20 cellular contexts compared by ENCODE assay signal in genomic region chr12:117060927-117061300, GRCh38. TPM values are rescaled to one million over a fixed set of nuclear protein-coding genes. Genes with fewer than 3 reads are reported as not detected.
A peak's percentile ranks its signal among the peaks of the same experiment; 100 is the strongest.
DNase-seq lines count a peak whose midpoint lies in the region; ATAC-seq and TF ChIP-seq lines count a peak whose summit lies in the region.
"Had no signal": no experiment of that assay in that cellular context is flagged by ENCODE, and none has a peak within 500 bp of the region (broad histone marks: within the 10 kb centered on the region; RNA-seq: fewer than 3 reads in every experiment).

No MANE protein-coding gene starts in this region.

- H3K4me2 ChIP-seq in PC-9, result peak overlapping the region; percentile 35

- no peak overlapping the region for H3K9ac ChIP-seq in HUES48 (ENCODE audit: low read depth, low read length)

- no peaks in the 10 kb centered on the region for H3K9me3 Mint-ChIP-seq in dendritic cell treated with granulocyte-macrophage colony-stimulating factor and Interleukin-4, amounts not matched to agents 40 ng/mL and 50 ng/mL, for 4 days
- H3K9me3 Mint-ChIP-seq in naive thymus-derived CD4-positive, alpha-beta T cell, result no peaks in the 10 kb centered on the region
- no peaks in the 10 kb centered on the region for H3K9me3 Mint-ChIP-seq in glutamatergic neuron (ENCODE audit: unreplicated experiment)

- CTCF ChIA-PET in PC-9 (lab: Charles Lee), result no interaction called here
- CTCF ChIA-PET in naive thymus-derived CD4-positive, alpha-beta T cell (lab: Charles Lee), result no interaction called here

- no peak for DNase-seq in PC-9
- no peak for DNase-seq in naive thymus-derived CD4-positive, alpha-beta T cell
- DNase-seq in activated CD8-positive, alpha-beta memory T cell treated with anti-CD3 and anti-CD28 coated beads, Interleukin-2, amount 50 U/mL, for 48 hours, result no peak
- DNase-seq in glutamatergic neuron, result no peak
- DNase-seq: activated CD4-positive, alpha-beta T cell treated with anti-CD3 and anti-CD28 coated beads, Interleukin-2, amount 50 U/mL, for 4 hours; activated T-cell treated with anti-CD3 and anti-CD28 coated beads, Interleukin-2, amount 50 U/mL, for 48 hours; AML-193; NCI-H1105 treated with DMSO at 0.1 percent for 48 hours; NCI-H748 treated with DMSO at 0.1 percent for 48 hours; stimulated activated CD4-positive, alpha-beta T cell treated with anti-CD3 and anti-CD28 coated beads, Interleukin-4, amount 100 ng/mL, for 4 hours; testis had no signal

- no peaks in the 10 kb centered on the region for H3F3A ChIP-seq in PC-9 (ENCODE audit: insufficient read depth, low read depth)

- H3K79me2 ChIP-seq in PC-9 (ENCODE audit: low read depth), result no peaks in the 10 kb centered on the region

- intact Hi-C loops in PC-9 (cut with micrococcal nuclease; ENCODE audit: unreplicated experiment), result no loop called here
- intact Hi-C loops in dendritic cell treated with granulocyte-macrophage colony-stimulating factor and Interleukin-4, amounts not matched to agents 40 ng/mL and 50 ng/mL, for 4 days (cut with micrococcal nuclease), result loop anchor here (5.0 kb wide), 1 partner anchor 36 kb away; the partner anchor contains the start of gene TESC
- intact Hi-C loops in naive thymus-derived CD4-positive, alpha-beta T cell (cut with micrococcal nuclease), result loop anchor here in 1 of 2 donors (5.0 kb wide), 1 partner anchor 34 kb away; no protein-coding TSS in a partner anchor

- no CpG with 5 or more reads among the region's 7 CpGs for WGBS in gastroesophageal sphincter (ENCODE audit: low coverage in 1 of 2), 2 donors

- no peaks in the 10 kb centered on the region for H3K36me3 Mint-ChIP-seq in dendritic cell treated with granulocyte-macrophage colony-stimulating factor and Interleukin-4, amounts not matched to agents 40 ng/mL and 50 ng/mL, for 4 days (ENCODE audit: low read depth)
- H3K36me3 Mint-ChIP-seq in naive thymus-derived CD4-positive, alpha-beta T cell, result peaks cover 0 to 3% (median 0%) of the 10 kb centered on the region in 5 donors
- H3K36me3 Mint-ChIP-seq in glutamatergic neuron (ENCODE audit: unreplicated experiment), result no peaks in the 10 kb centered on the region
- H3K36me3 Mint-ChIP-seq: activated naive CD8-positive, alpha-beta T cell had no signal

- POLR2A ChIA-PET in PC-9 (lab: Charles Lee; ENCODE audit: unreplicated experiment), result no interaction called here
- POLR2A ChIA-PET in naive thymus-derived CD4-positive, alpha-beta T cell (lab: Charles Lee), result no interaction called here

- H3K9me3 ChIP-seq in HUES48 (ENCODE audit: control insufficient read depth, insufficient read depth, low read length) (no peaks in the 10 kb centered on the region), PC-9 (ENCODE audit: insufficient read depth, low read depth) (no peaks in the 10 kb centered on the region), gastroesophageal sphincter (no peaks in the 10 kb centered on the region)
- no peaks in the 10 kb centered on the region for H3K9me3 ChIP-seq in naive thymus-derived CD4-positive, alpha-beta T cell (ENCODE audit: control insufficient read depth in 2 of 3, low read length in 3 of 3)
- H3K9me3 ChIP-seq: breast epithelium, HAP-1, testis had no signal

- no peak overlapping the region for H3K4me3 Mint-ChIP-seq in dendritic cell treated with granulocyte-macrophage colony-stimulating factor and Interleukin-4, amounts not matched to agents 40 ng/mL and 50 ng/mL, for 4 days
- H3K4me3 Mint-ChIP-seq in naive thymus-derived CD4-positive, alpha-beta T cell, result peak overlapping the region in 3 of 10 donors; percentile 6 to 39 (median 7)
- H3K4me3 Mint-ChIP-seq in glutamatergic neuron (ENCODE audit: unreplicated experiment), result no peak overlapping the region
- H3K4me3 Mint-ChIP-seq: activated naive CD8-positive, alpha-beta T cell had no signal

- peaks cover 20% of the 10 kb centered on the region for H3K4me1 ChIP-seq in HUES48 (ENCODE audit: control insufficient read depth, insufficient read depth, low read length)
- H3K4me1 ChIP-seq in PC-9 (replicated peaks; ENCODE audit: insufficient read depth), result no peaks in the 10 kb centered on the region
- H3K4me1 ChIP-seq in naive thymus-derived CD4-positive, alpha-beta T cell (ENCODE audit: control insufficient read depth in 2 of 2, insufficient read depth in 2 of 2, low read length in 2 of 2), result peaks cover 21% of the 10 kb centered on the region in 2 donors
- no peaks in the 10 kb centered on the region for H3K4me1 ChIP-seq in gastroesophageal sphincter
- H3K4me1 ChIP-seq: breast epithelium, HAP-1, testis had no signal

- peaks cover 1% of the 10 kb centered on the region for H3K27me3 Mint-ChIP-seq in dendritic cell treated with granulocyte-macrophage colony-stimulating factor and Interleukin-4, amounts not matched to agents 40 ng/mL and 50 ng/mL, for 4 days
- H3K27me3 Mint-ChIP-seq in naive thymus-derived CD4-positive, alpha-beta T cell, result no peaks in the 10 kb centered on the region
- H3K27me3 Mint-ChIP-seq in glutamatergic neuron (ENCODE audit: unreplicated experiment), result peaks cover 13% of the 10 kb centered on the region
- H3K27me3 Mint-ChIP-seq: activated naive CD8-positive, alpha-beta T cell had no signal

- H3K36me3 ChIP-seq in HUES48 (ENCODE audit: control insufficient read depth, insufficient read depth, low read length), result no peaks in the 10 kb centered on the region
- no peaks in the 10 kb centered on the region for H3K36me3 ChIP-seq in PC-9 (ENCODE audit: low read depth)
- H3K36me3 ChIP-seq in naive thymus-derived CD4-positive, alpha-beta T cell (ENCODE audit: control insufficient read depth in 2 of 3, insufficient read depth in 3 of 3, low read length in 3 of 3), result no peaks in the 10 kb centered on the region
- H3K36me3 ChIP-seq in gastroesophageal sphincter, result no peaks in the 10 kb centered on the region
- H3K36me3 ChIP-seq: breast epithelium, HAP-1 had no signal

- no peaks in the 10 kb centered on the region for H4K20me1 ChIP-seq in PC-9 (ENCODE audit: insufficient read depth)

- peaks cover 74% of the 10 kb centered on the region for H3K4me1 Mint-ChIP-seq in dendritic cell treated with granulocyte-macrophage colony-stimulating factor and Interleukin-4, amounts not matched to agents 40 ng/mL and 50 ng/mL, for 4 days (ENCODE audit: low read depth)
- H3K4me1 Mint-ChIP-seq in naive thymus-derived CD4-positive, alpha-beta T cell, result peaks cover 29 to 57% (median 46%) of the 10 kb centered on the region in 7 donors
- H3K4me1 Mint-ChIP-seq in glutamatergic neuron (ENCODE audit: low read depth, unreplicated experiment), result peaks cover 18% of the 10 kb centered on the region

- no peaks in the 10 kb centered on the region for H3K9me2 ChIP-seq in PC-9 (ENCODE audit: insufficient read depth)

- peak overlapping the region; percentile 26 for H3K27ac Mint-ChIP-seq in dendritic cell treated with granulocyte-macrophage colony-stimulating factor and Interleukin-4, amounts not matched to agents 40 ng/mL and 50 ng/mL, for 4 days
- H3K27ac Mint-ChIP-seq in naive thymus-derived CD4-positive, alpha-beta T cell, result peak overlapping the region in 5 of 9 donors; percentile 5 to 88 (median 76)
- no peak overlapping the region for H3K27ac Mint-ChIP-seq in glutamatergic neuron (ENCODE audit: unreplicated experiment)
- H3K27ac Mint-ChIP-seq: activated naive CD8-positive, alpha-beta T cell had no signal

- TF ChIP-seq POLR2A in gastroesophageal sphincter (IDR thresholded peaks at IDR 0.05), result no peak

- peak overlapping the region; percentile 22 for H3K27ac ChIP-seq in HUES48 (ENCODE audit: low read depth, low read length)
- H3K27ac ChIP-seq in PC-9, result no peak overlapping the region
- H3K27ac ChIP-seq in naive thymus-derived CD4-positive, alpha-beta T cell (ENCODE audit: low read depth, low read length), result no peak overlapping the region
- no peak overlapping the region for H3K27ac ChIP-seq in gastroesophageal sphincter
- H3K27ac ChIP-seq: breast epithelium, testis had no signal

- TF ChIP-seq CTCF in PC-9 (conservative IDR thresholded peaks at IDR 0.05), result no peak
- no peak for TF ChIP-seq CTCF in gastroesophageal sphincter (IDR thresholded peaks at IDR 0.05)
- TF ChIP-seq CTCF in glutamatergic neuron (IDR thresholded peaks at IDR 0.05; ENCODE audit: partially characterized antibody, unreplicated experiment), result no peak

- no peak overlapping the region for H2AFZ ChIP-seq in PC-9

- no peak for TF ChIP-seq EP300 in gastroesophageal sphincter (IDR thresholded peaks at IDR 0.05)

- no TSS peak for BruUV-seq in PC-9 (replicated peaks; lab: Mats Ljungman, UMichigan)

- no peak for ATAC-seq in naive thymus-derived CD4-positive, alpha-beta T cell
- ATAC-seq in gastroesophageal sphincter (no peak), HG02885 (IDR thresholded peaks at IDR 0.05; ENCODE audit: poor library complexity, unreplicated experiment) (no peak)
- ATAC-seq: GM12878 had no signal

- H3K27me3 ChIP-seq in HUES48 (ENCODE audit: control insufficient read depth, insufficient read depth, low read length) (no peaks in the 10 kb centered on the region), PC-9 (ENCODE audit: insufficient read depth, low read depth) (peaks cover 34% of the 10 kb centered on the region; the same call in 1 of the 2 replicates), gastroesophageal sphincter (no peaks in the 10 kb centered on the region)
- H3K27me3 ChIP-seq in naive thymus-derived CD4-positive, alpha-beta T cell (ENCODE audit: control insufficient read depth in 2 of 2, insufficient read depth in 2 of 2, low read length in 2 of 2), result no peaks in the 10 kb centered on the region
- H3K27me3 ChIP-seq: breast epithelium, dorsolateral prefrontal cortex, testis had no signal

- H3K4me3 ChIP-seq in HUES48 (ENCODE audit: low read depth, low read length) (no peak overlapping the region), PC-9 (no peak overlapping the region), gastroesophageal sphincter (no peak overlapping the region)
- no peak overlapping the region for H3K4me3 ChIP-seq in naive thymus-derived CD4-positive, alpha-beta T cell (ENCODE audit: low read length)
- H3K4me3 ChIP-seq: breast epithelium, GM12878, HAP-1, testis had no signal

RNA-seq across cellular contexts. Expression of gene TESC, which starts 38.3 kb away (rescaled TPM):
- total RNA-seq in PC-9 (2021) (not detected in 2 replicates), gastroesophageal sphincter (1 to 10 TPM; 3.0 to 5.3 (median 4.5) TPM), glutamatergic neuron (ENCODE audit: unreplicated experiment) (0.93 TPM)
- 10 to 100 TPM in 2 of 5 experiments, 1 to 10 TPM in 1, not detected in 2; 4.6 to 41.1 (median 25.8) TPM for total RNA-seq in naive thymus-derived CD4-positive, alpha-beta T cell
- 1 to 10 TPM in 1 of 2 donors, under 1 TPM in 1; 0.82 to 3.5 TPM for polyA plus RNA-seq in naive thymus-derived CD4-positive, alpha-beta T cell
